ENCODE assay signal across 5 cellular contexts in genomic region chr16:79969458-79969857, GRCh38.
"Had no signal": no experiment of that assay in that cellular context is flagged by ENCODE, and none has a peak within 500 bp of the region (broad histone marks: within the 10 kb centered on the region; RNA-seq: fewer than 3 reads in every experiment).

No MANE protein-coding gene starts in this region.

- DNase-seq: H9, HCEC 1CT, KG1 had no signal

- H3K27ac Mint-ChIP-seq: GM23338, H9, IgD-negative memory B cell had no signal

- H3K36me3 Mint-ChIP-seq: IgD-negative memory B cell had no signal

- H3K4me2 ChIP-seq: GM23338 had no signal

- H3K4me1 Mint-ChIP-seq: IgD-negative memory B cell had no signal

- H3K9me3 Mint-ChIP-seq: GM23338, H9 had no signal

- H2AFZ ChIP-seq: GM23338 had no signal

- H3K4me3 ChIP-seq: GM23338 had no signal

- H3K4me3 Mint-ChIP-seq: GM23338, H9, IgD-negative memory B cell had no signal

- ATAC-seq: GM23338 had no signal
